Comparison of ENCODE assay signal across 8 cellular contexts in the genomic region with DNA sequence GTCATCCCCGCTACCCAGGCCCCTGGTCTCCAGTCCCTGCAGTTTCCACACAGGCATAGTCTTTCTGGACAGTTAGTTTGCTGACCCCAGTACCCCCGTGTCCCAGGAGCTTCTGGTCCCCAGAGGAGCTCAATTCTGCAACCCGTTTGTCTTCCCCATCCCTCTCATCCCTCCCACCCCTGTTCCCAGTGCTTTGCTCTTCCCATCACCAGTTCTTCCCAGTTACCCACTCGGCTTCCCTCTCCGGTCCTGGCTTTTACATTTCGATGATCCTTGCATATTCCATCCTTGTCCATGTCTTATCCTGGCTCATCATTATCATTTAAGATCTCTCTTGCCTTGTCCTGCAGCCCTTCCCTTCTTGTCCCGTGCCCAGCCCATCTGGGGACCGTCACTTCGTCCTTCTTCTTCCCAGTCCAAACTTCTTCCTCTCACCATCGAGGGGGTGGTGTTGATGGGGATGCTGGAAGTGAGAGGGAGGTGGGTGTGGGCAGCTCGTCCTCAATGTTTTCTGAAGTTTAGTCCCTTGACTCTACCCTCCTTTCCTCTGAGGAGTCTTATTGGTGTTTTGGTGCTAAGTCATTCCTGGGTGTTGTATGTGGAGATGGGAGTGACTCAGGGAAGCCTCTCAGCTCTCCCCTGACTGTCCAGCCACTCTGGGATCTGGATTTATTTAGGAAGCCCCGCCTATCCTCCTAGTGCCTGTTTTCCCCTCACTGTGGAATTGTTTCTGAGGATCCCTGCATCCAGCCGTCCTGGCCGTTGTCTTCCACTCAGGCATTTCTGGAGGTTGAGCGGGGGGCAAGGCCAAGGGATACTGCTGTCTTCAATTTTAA. TPM values are rescaled to one million over a fixed set of nuclear protein-coding genes. Genes with fewer than 3 reads are reported as not detected.
DNase-seq lines count a peak whose midpoint lies in the region; ATAC-seq, FAIRE-seq and TF ChIP-seq lines count a peak whose summit lies in the region.

No MANE protein-coding gene starts in this region.

- in situ Hi-C loops in K562 (cut with MboI), result no loop called here

- CTCF ChIA-PET in K562 (lab: Yijun Ruan, JAX; ENCODE audit: low intra/inter-chr PET ratio), result interaction anchor here (0.6 to 1.3 kb wide), 2 partner anchors 17 to 27 kb away, joined by 3 read pairs; no protein-coding TSS in a partner anchor

- ATAC-seq in K562 (peak; percentile 24), HG02973 (IDR thresholded peaks at IDR 0.05; ENCODE audit: unreplicated experiment) (no peak)
- no peak for ATAC-seq in stimulated activated naive B cell treated with anti-CD40 and anti-IgM and Interleukin-4, amounts not matched to agents 10 μg/mL and 1 μg/mL and 100 μg/mL, for 72 hours (replicated peaks)

- H3K9me1 ChIP-seq in K562 (ENCODE audit: control insufficient read depth, insufficient read depth, low read length), result no peaks in the 10 kb centered on the region

- no peak for DNase-seq in CD14-positive monocyte (ENCODE audit: low spot score)
- DNase-seq in Jurkat, Clone E6-1 (ENCODE audit: low read depth, low spot score), result no peak
- DNase-seq in K562 (ENCODE audit: extremely low read depth in 1 of 4, low spot score in 3 of 4), result peak; percentile 41 to 49 (median 44)
- DNase-seq in immature natural killer cell, result no peak
- DNase-seq in stimulated activated naive B cell treated with anti-CD40 and anti-IgM and Interleukin-4, amounts not matched to agents 10 μg/mL and 1 μg/mL and 100 μg/mL, for 72 hours, result no peak
- no peak for DNase-seq in HuH-7.5 (ENCODE audit: low spot score)
- no peak for DNase-seq in 8988T

- intact Hi-C loops in CD14-positive monocyte (cut with micrococcal nuclease) (loop anchor here (2.0 to 10.0 kb wide), 4 partner anchors 35 to 90 kb away; no protein-coding TSS in a partner anchor), K562 (cut with micrococcal nuclease) (loop anchor here (5.0 kb wide), 1 partner anchor 90 kb away; no protein-coding TSS in a partner anchor)

- no peaks in the 10 kb centered on the region for H3K27me3 ChIP-seq in K562 (ENCODE audit: control insufficient read depth in 2 of 2, insufficient read depth in 2 of 2, low read length in 2 of 2)

- no TSS peak for BruUV-seq in K562 (replicated peaks; lab: Mats Ljungman, UMichigan)

- POLR2A ChIA-PET in K562 (lab: Yijun Ruan, JAX), result interaction anchor here (0.6 to 2.2 kb wide), 7 partner anchors 9 to 59 kb away, joined by 3 to 10 read pairs (median 4); no protein-coding TSS in a partner anchor

- no peak for TF ChIP-seq EP300 in K562 (IDR thresholded peaks at IDR 0.05; ENCODE audit: low read length)

- TF ChIP-seq POLR2A in K562 (conservative IDR thresholded peaks at IDR 0.05), result no peak

- peak overlapping the region; percentile 87 to 95 (median 92) for H3K27ac Mint-ChIP-seq in CD14-positive monocyte
- H3K27ac Mint-ChIP-seq in immature natural killer cell, result peak overlapping the region; percentile 82 to 93 (median 88)
- H3K27ac Mint-ChIP-seq in stimulated activated naive B cell treated with anti-CD40 and anti-IgM and Interleukin-4, amounts not matched to agents 10 μg/mL and 1 μg/mL and 100 μg/mL, for 72 hours, result peak overlapping the region; percentile 94

- no peaks in the 10 kb centered on the region for H3K36me3 ChIP-seq in K562 (ENCODE audit: control insufficient read depth, insufficient read depth, low read length)

- H3K4me3 Mint-ChIP-seq in CD14-positive monocyte (peak overlapping the region; percentile 97 to 98), immature natural killer cell (peak overlapping the region; percentile 91 to 96 (median 93))
- H3K4me3 Mint-ChIP-seq in stimulated activated naive B cell treated with anti-CD40 and anti-IgM and Interleukin-4, amounts not matched to agents 10 μg/mL and 1 μg/mL and 100 μg/mL, for 72 hours, result peak overlapping the region; percentile 98

- TF ChIP-seq RAD21 in K562 (CRISPR knock-in tag; conservative IDR thresholded peaks at IDR 0.05 in 1 of 2, IDR thresholded peaks at IDR 0.05 in 1 of 2), result no peak

- no peaks in the 10 kb centered on the region for H4K20me1 ChIP-seq in K562 (replicated peaks; ENCODE audit: control insufficient read depth, insufficient read depth, low read length)

- H3K36me3 Mint-ChIP-seq in CD14-positive monocyte (peaks cover 10 to 27% of the 10 kb centered on the region in 2 donors), immature natural killer cell (peaks cover 0 to 4% (median 0%) of the 10 kb centered on the region in 3 donors)
- H3K36me3 Mint-ChIP-seq in stimulated activated naive B cell treated with anti-CD40 and anti-IgM and Interleukin-4, amounts not matched to agents 10 μg/mL and 1 μg/mL and 100 μg/mL, for 72 hours, result peaks cover 55 to 60% of the 10 kb centered on the region in 2 donors

- peak overlapping the region; percentile 94 for H3K4me3 ChIP-seq in Jurkat, Clone E6-1 (ENCODE audit: low read length)
- peak overlapping the region; percentile 96 for H3K4me3 ChIP-seq in K562

- peak overlapping the region; percentile 69 to 94 for H3K9ac ChIP-seq in K562 (ENCODE audit: insufficient read depth in 1 of 2, low read depth in 2 of 2, low read length in 2 of 2)

- H3K27me3 Mint-ChIP-seq in CD14-positive monocyte (ENCODE audit: low read depth in 3 of 3) (peaks cover 0 to 2% (median 0%) of the 10 kb centered on the region in 3 donors), immature natural killer cell (ENCODE audit: low read depth in 3 of 3) (peaks cover 2 to 7% (median 4%) of the 10 kb centered on the region in 3 donors)
- no peaks in the 10 kb centered on the region for H3K27me3 Mint-ChIP-seq in stimulated activated naive B cell treated with anti-CD40 and anti-IgM and Interleukin-4, amounts not matched to agents 10 μg/mL and 1 μg/mL and 100 μg/mL, for 72 hours

- 21% methylated on average over 15 of the region's 15 CpGs for WGBS in K562 (ENCODE audit: insufficient coverage, low coverage, missing lambda C conversion rate)

- H3K27ac ChIP-seq in K562 (ENCODE audit: extremely low read depth, low read depth, low read length), result peak overlapping the region; percentile 57; the same call in 2 of the 3 replicates

- no peaks in the 10 kb centered on the region for H3K9me3 ChIP-seq in K562 (replicated peaks; ENCODE audit: control insufficient read depth, insufficient read depth, low read depth, low read length)

- H3K9me3 Mint-ChIP-seq in CD14-positive monocyte, result no peaks in the 10 kb centered on the region
- H3K9me3 Mint-ChIP-seq in immature natural killer cell, result no peaks in the 10 kb centered on the region
- H3K9me3 Mint-ChIP-seq in stimulated activated naive B cell treated with anti-CD40 and anti-IgM and Interleukin-4, amounts not matched to agents 10 μg/mL and 1 μg/mL and 100 μg/mL, for 72 hours, result peaks cover 5 to 7% of the 10 kb centered on the region in 2 donors

- H3K79me2 ChIP-seq in K562 (ENCODE audit: control insufficient read depth, insufficient read depth, low read length), result peaks cover 19% of the 10 kb centered on the region

- peak; percentile 77 for FAIRE-seq in K562 (lab: Jason Lieb, UNC)

- peak overlapping the region; percentile 79 for H2AFZ ChIP-seq in K562 (ENCODE audit: low read depth, low read length)

- H3K4me1 Mint-ChIP-seq in CD14-positive monocyte (peaks cover 40% of the 10 kb centered on the region), immature natural killer cell (peaks cover 30 to 32% of the 10 kb centered on the region in 2 donors)
- H3K4me1 Mint-ChIP-seq in stimulated activated naive B cell treated with anti-CD40 and anti-IgM and Interleukin-4, amounts not matched to agents 10 μg/mL and 1 μg/mL and 100 μg/mL, for 72 hours, result peaks cover 41 to 76% of the 10 kb centered on the region in 2 donors

- peak overlapping the region; percentile 92 for H3K4me2 ChIP-seq in K562 (ENCODE audit: insufficient read depth, low read length)

- peaks cover 2 to 27% of the 10 kb centered on the region in 2 experiments; a peak in 3 of 5 replicates for H3K4me1 ChIP-seq in K562 (replicated peaks in 1 of 2; ENCODE audit: control insufficient read depth in 2 of 2, insufficient read depth in 2 of 2, low read length in 2 of 2)

- TF ChIP-seq CTCF in CD14-positive monocyte (IDR thresholded peaks at IDR 0.05) (no peak), K562 (IDR thresholded peaks at IDR 0.05 in 2 of 3, conservative IDR thresholded peaks at IDR 0.05 in 1 of 3; ENCODE audit: insufficient read depth in 2 of 3, low read depth in 1 of 3, low read length in 3 of 3) (no peak)

RNA-seq across cellular contexts. Expression of a gene that starts 0.9 kb away (rescaled TPM):
- polyA plus RNA-seq in CD14-positive monocyte (10 to 100 TPM; 13.3 to 14.0 TPM), K562 (2011; rRNA removed) (4.8 and 6.5 TPM in 2 replicates), K562 (2014; fragmentation: Illumina TruSeq; extraction: Trizol) (4.8 TPM in 2 replicates), K562 (2014; fragmentation: Nextera tagmentation; extraction: Ambion mirVana) (1 to 10 TPM; 1.5 to 5.5 TPM), K562 (2014; rRNA removed) (3.7 and 4.1 TPM in 2 replicates), immature natural killer cell (10 to 100 TPM in 1 of 3 donors, 1 to 10 TPM in 2; 2.4 to 22.8 (median 6.7) TPM)
- polyA plus RNA-seq in Jurkat, Clone E6-1 (2012; ENCODE audit: insufficient read depth, insufficient read length), result 5.9 TPM
- 65.5 and 121 TPM in 2 replicates for total RNA-seq in K562 (2011; cell fraction: chromatin; rRNA removed; ENCODE audit: low replicate concordance)
- 41.4 and 46.6 TPM in 2 replicates for total RNA-seq in K562 (2011; cell fraction: nucleolus; rRNA removed)
- total RNA-seq in K562 (2011; cell fraction: nucleoplasm; rRNA removed), result 50.2 and 55.7 TPM in 2 replicates
- total RNA-seq in K562 (2014; rRNA removed) (4.5 and 8.3 TPM in 2 replicates), K562 (2014; rRNA removed; fragmentation: Illumina TruSeq; extraction: Trizol) (4.8 and 5.4 TPM in 2 replicates), K562 (2015; rRNA removed; fragmentation: Illumina TruSeq; extraction: Trizol) (6.9 and 7.2 TPM in 2 replicates), K562 (2021) (10.2 and 12.8 TPM in 2 replicates)
- 3.0 and 4.4 TPM in 2 replicates for polyA plus RNA-seq in K562 (2011; cell fraction: cytosol; rRNA removed)
- 3.4 and 6.4 TPM in 2 replicates for polyA plus RNA-seq in K562 (2011; cell fraction: nucleus; rRNA removed)
- polyA plus RNA-seq in K562 (2012), result 7.0 and 8.2 TPM in 2 replicates
- polyA minus RNA-seq in K562 (2011; rRNA and poly(A)+ RNA removed), result 13.4 and 13.6 TPM in 2 replicates
- 7.3 and 9.1 TPM in 2 replicates for polyA minus RNA-seq in K562 (2011; cell fraction: cytosol; rRNA and poly(A)+ RNA removed)
- polyA minus RNA-seq in K562 (2011; cell fraction: nucleus; rRNA and poly(A)+ RNA removed), result 12.8 and 26.5 TPM in 2 replicates

RNA-seq across cellular contexts. Expression of a gene that starts 12.4 kb away (rescaled TPM):
- polyA plus RNA-seq in CD14-positive monocyte (under 1 TPM in 1 of 2 donors, not detected in 1; 0.26 TPM), K562 (2011; rRNA removed) (not detected in 2 replicates), K562 (2014; fragmentation: Illumina TruSeq; extraction: Trizol) (not detected in 2 replicates), K562 (2014; fragmentation: Nextera tagmentation; extraction: Ambion mirVana) (not detected), K562 (2014; rRNA removed) (not detected in 2 replicates), immature natural killer cell (not detected)
- not detected for polyA plus RNA-seq in Jurkat, Clone E6-1 (2012; ENCODE audit: insufficient read depth, insufficient read length)
- total RNA-seq in K562 (2011; cell fraction: chromatin; rRNA removed; ENCODE audit: low replicate concordance), result not detected in 2 replicates
- total RNA-seq in K562 (2011; cell fraction: nucleolus; rRNA removed), result not detected in 2 replicates
- not detected in 2 replicates for total RNA-seq in K562 (2011; cell fraction: nucleoplasm; rRNA removed)
- total RNA-seq in K562 (2014; rRNA removed) (not detected in 2 replicates), K562 (2014; rRNA removed; fragmentation: Illumina TruSeq; extraction: Trizol) (not detected in 2 replicates), K562 (2015; rRNA removed; fragmentation: Illumina TruSeq; extraction: Trizol) (not detected in 2 replicates), K562 (2021) (not detected in 2 replicates)
- polyA plus RNA-seq in K562 (2011; cell fraction: cytosol; rRNA removed), result not detected in 2 replicates
- not detected in 2 replicates for polyA plus RNA-seq in K562 (2011; cell fraction: nucleus; rRNA removed)
- not detected in 2 replicates for polyA plus RNA-seq in K562 (2012)
- polyA minus RNA-seq in K562 (2011; rRNA and poly(A)+ RNA removed), result not detected in 2 replicates
- polyA minus RNA-seq in K562 (2011; cell fraction: cytosol; rRNA and poly(A)+ RNA removed), result not detected in 2 replicates
- not detected in 2 replicates for polyA minus RNA-seq in K562 (2011; cell fraction: nucleus; rRNA and poly(A)+ RNA removed)

RNA-seq across cellular contexts. Expression of a gene that starts 35.6 kb away (rescaled TPM):
- polyA plus RNA-seq in CD14-positive monocyte (under 1 TPM in 1 of 2 donors, not detected in 1; 0.81 TPM), K562 (2011; rRNA removed) (1.0 and 1.9 TPM in 2 replicates), K562 (2014; fragmentation: Illumina TruSeq; extraction: Trizol) (0.58 and 0.91 TPM in 2 replicates), K562 (2014; fragmentation: Nextera tagmentation; extraction: Ambion mirVana) (under 1 TPM in 1 of 2 experiments, not detected in 1; 0.21 TPM), K562 (2014; rRNA removed) (1.9 and 3.6 TPM in 2 replicates), immature natural killer cell (1 to 10 TPM in 1 of 3 donors, not detected in 2; 1.9 TPM)
- 1.2 TPM for polyA plus RNA-seq in Jurkat, Clone E6-1 (2012; ENCODE audit: insufficient read depth, insufficient read length)
- total RNA-seq in K562 (2011; cell fraction: chromatin; rRNA removed; ENCODE audit: low replicate concordance), result 60.6 and 96.4 TPM in 2 replicates
- 14.0 and 22.1 TPM in 2 replicates for total RNA-seq in K562 (2011; cell fraction: nucleolus; rRNA removed)
- 23.3 and 36.0 TPM in 2 replicates for total RNA-seq in K562 (2011; cell fraction: nucleoplasm; rRNA removed)
- total RNA-seq in K562 (2014; rRNA removed) (0.86 and 1.4 TPM in 2 replicates), K562 (2014; rRNA removed; fragmentation: Illumina TruSeq; extraction: Trizol) (1.8 and 1.9 TPM in 2 replicates), K562 (2015; rRNA removed; fragmentation: Illumina TruSeq; extraction: Trizol) (2.9 and 3.4 TPM in 2 replicates), K562 (2021) (2.9 and 4.1 TPM in 2 replicates)
- polyA plus RNA-seq in K562 (2011; cell fraction: cytosol; rRNA removed), result 0.39 and 1.7 TPM in 2 replicates
- polyA plus RNA-seq in K562 (2011; cell fraction: nucleus; rRNA removed), result 16.3 and 24.2 TPM in 2 replicates
- polyA plus RNA-seq in K562 (2012), result 2.3 and 4.0 TPM in 2 replicates
- polyA minus RNA-seq in K562 (2011; rRNA and poly(A)+ RNA removed), result 6.6 and 7.1 TPM in 2 replicates
- 1.9 and 2.8 TPM in 2 replicates for polyA minus RNA-seq in K562 (2011; cell fraction: cytosol; rRNA and poly(A)+ RNA removed)
- polyA minus RNA-seq in K562 (2011; cell fraction: nucleus; rRNA and poly(A)+ RNA removed), result 7.0 and 9.3 TPM in 2 replicates

Comparison
In these comparisons a context has a peak if more than half of its experiments do, and no peak if none do; other contexts are left out.
1. DNase-seq: peak in K562 (4 of 4); none in CD14-positive monocyte (single experiment), Jurkat, Clone E6-1 (single experiment), immature natural killer cell (0 of 3), stimulated activated naive B cell treated with anti-CD40 and anti-IgM and Interleukin-4, amounts not matched to agents 10 μg/mL and 1 μg/mL and 100 μg/mL, for 72 hours (single experiment), HuH-7.5 (single experiment) and 8988T (single experiment).
2. Peak in every context shown above with its lines, with median percentiles within 50 percentile points of each other: H3K27ac Mint-ChIP-seq and H3K4me3 Mint-ChIP-seq.